Comparison of ENCODE assay signal across 17 cellular contexts in the genomic region with DNA sequence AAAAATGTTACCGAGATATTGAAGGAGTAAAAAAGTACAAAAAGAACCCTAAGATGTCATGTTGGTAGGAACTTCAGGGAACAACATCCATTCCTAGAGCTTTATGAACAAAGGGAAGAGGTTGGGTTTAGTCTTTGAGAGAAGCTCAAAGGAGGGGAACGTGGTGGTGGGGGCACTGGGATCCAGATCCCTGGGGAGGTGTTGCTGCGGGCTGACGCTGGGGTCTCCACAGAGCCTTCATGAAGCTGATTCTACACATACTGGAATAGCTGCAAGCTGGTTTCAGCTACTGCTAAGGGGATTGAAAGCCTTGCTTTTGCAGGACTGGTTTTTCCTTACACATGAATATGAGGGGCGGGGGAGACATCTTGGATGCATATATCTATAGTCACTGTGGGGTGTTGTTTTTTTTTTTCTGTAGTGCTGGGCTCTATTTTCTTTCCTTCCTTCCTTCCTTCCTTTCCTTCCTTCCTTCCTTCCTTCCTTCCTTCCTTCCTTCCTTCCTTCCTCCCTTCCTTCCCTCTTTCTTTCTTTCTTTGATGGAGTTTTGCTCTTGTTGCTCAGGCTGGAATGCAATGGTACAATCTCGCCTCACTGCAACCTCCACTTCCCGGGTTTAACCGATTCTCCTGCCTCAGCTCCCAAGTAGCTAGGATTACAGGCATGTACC. TPM values are rescaled to one million over a fixed set of nuclear protein-coding genes. Genes with fewer than 3 reads are reported as not detected.
DNase-seq lines count a peak whose midpoint lies in the region; ATAC-seq and TF ChIP-seq lines count a peak whose summit lies in the region.
"Had no signal": no experiment of that assay in that cellular context is flagged by ENCODE, and none has a peak within 500 bp of the region (broad histone marks: within the 10 kb centered on the region; RNA-seq: fewer than 3 reads in every experiment).

No MANE protein-coding gene starts in this region.

- peaks cover 38% of the 10 kb centered on the region for H3K4me1 Mint-ChIP-seq in activated CD8-positive, alpha-beta T cell treated with anti-CD3 and anti-CD28 coated beads for 36 hours (ENCODE audit: low read depth)
- H3K4me1 Mint-ChIP-seq in activated CD8-positive, alpha-beta T cell treated with anti-CD3 and anti-CD28 coated beads, Interleukin-2, amount 10 ng/mL, durations not matched to agents 7 days and 5 days (ENCODE audit: low read depth) = peaks cover 26% of the 10 kb centered on the region
- H3K4me1 Mint-ChIP-seq in activated naive CD8-positive, alpha-beta T cell treated with anti-CD3 and anti-CD28 coated beads for 36 hours = peaks cover 33% of the 10 kb centered on the region
- H3K4me1 Mint-ChIP-seq in osteocyte (ENCODE audit: unreplicated experiment) = peaks cover 11% of the 10 kb centered on the region

- peaks cover 18% of the 10 kb centered on the region for H3K36me3 Mint-ChIP-seq in activated CD8-positive, alpha-beta T cell treated with anti-CD3 and anti-CD28 coated beads for 36 hours (ENCODE audit: low read depth)
- H3K36me3 Mint-ChIP-seq in activated CD8-positive, alpha-beta T cell treated with anti-CD3 and anti-CD28 coated beads, Interleukin-2, amount 10 ng/mL, durations not matched to agents 7 days and 5 days (ENCODE audit: low read depth) = peaks cover 15% of the 10 kb centered on the region
- peaks cover 15% of the 10 kb centered on the region for H3K36me3 Mint-ChIP-seq in activated naive CD8-positive, alpha-beta T cell treated with anti-CD3 and anti-CD28 coated beads for 36 hours
- peaks cover 14% of the 10 kb centered on the region for H3K36me3 Mint-ChIP-seq in osteocyte (ENCODE audit: unreplicated experiment)

- no peak overlapping the region for H3K4me3 Mint-ChIP-seq in activated CD8-positive, alpha-beta T cell treated with anti-CD3 and anti-CD28 coated beads for 36 hours
- H3K4me3 Mint-ChIP-seq in activated CD8-positive, alpha-beta T cell treated with anti-CD3 and anti-CD28 coated beads, Interleukin-2, amount 10 ng/mL, durations not matched to agents 7 days and 5 days = no peak overlapping the region
- H3K4me3 Mint-ChIP-seq in activated naive CD8-positive, alpha-beta T cell treated with anti-CD3 and anti-CD28 coated beads for 36 hours = no peak overlapping the region
- no peak overlapping the region for H3K4me3 Mint-ChIP-seq in osteocyte (ENCODE audit: unreplicated experiment)
- H3K4me3 Mint-ChIP-seq: CD8-positive, alpha-beta T cell had no signal

- no peak for TF ChIP-seq CTCF in activated CD8-positive, alpha-beta T cell treated with anti-CD3 and anti-CD28 coated beads for 36 hours (IDR thresholded peaks at IDR 0.05)
- no peak for TF ChIP-seq CTCF in osteocyte (IDR thresholded peaks at IDR 0.05)

- no peak for DNase-seq in activated CD8-positive, alpha-beta T cell treated with anti-CD3 and anti-CD28 coated beads for 36 hours
- DNase-seq in activated CD8-positive, alpha-beta T cell treated with anti-CD3 and anti-CD28 coated beads, Interleukin-2, amount 10 ng/mL, durations not matched to agents 7 days and 5 days = no peak
- DNase-seq in activated naive CD8-positive, alpha-beta T cell treated with anti-CD3 and anti-CD28 coated beads for 36 hours = no peak
- DNase-seq in osteocyte (ENCODE audit: extremely low spot score, unreplicated experiment) = peak; percentile 71
- no peak for DNase-seq in MV-4-11 (lab: John Stamatoyannopoulos, UW)
- no peak for DNase-seq in H7
- DNase-seq: activated CD8-positive, alpha-beta memory T cell treated with anti-CD3 and anti-CD28 coated beads for 24 hours; brain microvascular endothelial cell; CD8-positive, alpha-beta T cell; KBM-7; mucosa of descending colon; NCI-H1092 treated with DMSO at 0.1 percent for 48 hours; NCI-H774; small intestine had no signal

- H3K27me3 ChIP-seq in H7 (ENCODE audit: control insufficient read depth, insufficient read depth, low read length) = no peaks in the 10 kb centered on the region
- H3K27me3 ChIP-seq: brain microvascular endothelial cell, pancreas had no signal

- intact Hi-C loops in activated CD8-positive, alpha-beta T cell treated with anti-CD3 and anti-CD28 coated beads for 36 hours (cut with micrococcal nuclease) = no loop called here

- no peaks in the 10 kb centered on the region for H3K9me3 Mint-ChIP-seq in activated CD8-positive, alpha-beta T cell treated with anti-CD3 and anti-CD28 coated beads for 36 hours
- H3K9me3 Mint-ChIP-seq in activated CD8-positive, alpha-beta T cell treated with anti-CD3 and anti-CD28 coated beads, Interleukin-2, amount 10 ng/mL, durations not matched to agents 7 days and 5 days (ENCODE audit: insufficient read depth) = no peaks in the 10 kb centered on the region
- no peaks in the 10 kb centered on the region for H3K9me3 Mint-ChIP-seq in activated naive CD8-positive, alpha-beta T cell treated with anti-CD3 and anti-CD28 coated beads for 36 hours
- H3K9me3 Mint-ChIP-seq in osteocyte (ENCODE audit: unreplicated experiment) = no peaks in the 10 kb centered on the region
- H3K9me3 Mint-ChIP-seq: CD8-positive, alpha-beta T cell had no signal

- ATAC-seq in activated CD8-positive, alpha-beta T cell treated with anti-CD3 and anti-CD28 coated beads for 36 hours = no peak
- ATAC-seq in activated CD8-positive, alpha-beta T cell treated with anti-CD3 and anti-CD28 coated beads, Interleukin-2, amount 10 ng/mL, durations not matched to agents 7 days and 5 days = no peak
- ATAC-seq: A549; CD8-positive, alpha-beta T cell; mucosa of descending colon; Panc1; pancreas had no signal

- peak overlapping the region; percentile 28 for H3K27ac Mint-ChIP-seq in activated CD8-positive, alpha-beta T cell treated with anti-CD3 and anti-CD28 coated beads for 36 hours
- no peak overlapping the region for H3K27ac Mint-ChIP-seq in activated CD8-positive, alpha-beta T cell treated with anti-CD3 and anti-CD28 coated beads, Interleukin-2, amount 10 ng/mL, durations not matched to agents 7 days and 5 days
- peak overlapping the region; percentile 3 for H3K27ac Mint-ChIP-seq in activated naive CD8-positive, alpha-beta T cell treated with anti-CD3 and anti-CD28 coated beads for 36 hours
- H3K27ac Mint-ChIP-seq in osteocyte (ENCODE audit: unreplicated experiment) = peak overlapping the region; percentile 58
- H3K27ac Mint-ChIP-seq: CD8-positive, alpha-beta T cell had no signal

- CTCF ChIA-PET in activated CD8-positive, alpha-beta T cell treated with anti-CD3 and anti-CD28 coated beads for 36 hours (lab: Charles Lee) = interaction anchor here (1.4 to 7.8 kb wide), 4 partner anchors 36 to 361 kb away, joined by 4 to 131 read pairs (median 16); partner anchors contain the start of genes TRIM28 and ZBTB45
- CTCF ChIA-PET in activated CD8-positive, alpha-beta T cell treated with anti-CD3 and anti-CD28 coated beads, Interleukin-2, amount 10 ng/mL, durations not matched to agents 7 days and 5 days (lab: Charles Lee) = interaction anchor here (1.4 to 4.8 kb wide), 5 partner anchors 14 to 361 kb away, joined by 5 to 94 read pairs (median 11); partner anchors contain the start of genes TRIM28 and ZBTB45

- no peak overlapping the region for H3K4me3 ChIP-seq in H7 (ENCODE audit: insufficient read depth, low read depth, low read length)
- H3K4me3 ChIP-seq: A549, mucosa of descending colon, pancreas had no signal

- no peaks in the 10 kb centered on the region for H3K27me3 Mint-ChIP-seq in activated CD8-positive, alpha-beta T cell treated with anti-CD3 and anti-CD28 coated beads for 36 hours
- no peaks in the 10 kb centered on the region for H3K27me3 Mint-ChIP-seq in activated CD8-positive, alpha-beta T cell treated with anti-CD3 and anti-CD28 coated beads, Interleukin-2, amount 10 ng/mL, durations not matched to agents 7 days and 5 days (ENCODE audit: low read depth)
- H3K27me3 Mint-ChIP-seq in activated naive CD8-positive, alpha-beta T cell treated with anti-CD3 and anti-CD28 coated beads for 36 hours = no peaks in the 10 kb centered on the region
- H3K27me3 Mint-ChIP-seq in osteocyte (ENCODE audit: unreplicated experiment) = no peaks in the 10 kb centered on the region

- POLR2A ChIA-PET in activated CD8-positive, alpha-beta T cell treated with anti-CD3 and anti-CD28 coated beads for 36 hours (lab: Charles Lee) = interaction anchor here (0.7 kb wide), 1 partner anchor 60 kb away, joined by 3 read pairs; the partner anchor contains the start of gene ZBTB45
- POLR2A ChIA-PET in activated CD8-positive, alpha-beta T cell treated with anti-CD3 and anti-CD28 coated beads, Interleukin-2, amount 10 ng/mL, durations not matched to agents 7 days and 5 days (lab: Charles Lee) = interaction anchor here (1.8 kb wide), 1 partner anchor 60 kb away, joined by 17 read pairs; the partner anchor contains the start of gene ZBTB45

- H3K36me3 ChIP-seq in H7 (replicated peaks; ENCODE audit: control insufficient read depth, insufficient read depth, low read length) = peaks cover 8% of the 10 kb centered on the region

RNA-seq across cellular contexts. Expression of gene MZF1, which starts 6.5 kb away (rescaled TPM):
- total RNA-seq in activated CD8-positive, alpha-beta T cell treated with anti-CD3 and anti-CD28 coated beads for 36 hours = 10 to 100 TPM; 12.1 to 13.4 TPM
- 10 to 100 TPM; 20.0 to 20.6 TPM for total RNA-seq in activated CD8-positive, alpha-beta T cell treated with anti-CD3 and anti-CD28 coated beads, Interleukin-2, amount 10 ng/mL, durations not matched to agents 7 days and 5 days
- total RNA-seq in activated naive CD8-positive, alpha-beta T cell treated with anti-CD3 and anti-CD28 coated beads for 36 hours = 10 to 100 TPM in 1 of 2 experiments, 1 to 10 TPM in 1; 10.0 to 10.2 TPM
- total RNA-seq in osteocyte = 25.3 and 30.9 TPM in 2 replicates
- total RNA-seq in H7 (2014; rRNA removed; shearing (Covaris generic)) = 11.0 and 12.5 TPM in 2 replicates

RNA-seq across cellular contexts. Expression of gene UBE2M, which starts 21.2 kb away (rescaled TPM):
- 100 to 1,000 TPM; 107 to 114 TPM for total RNA-seq in activated CD8-positive, alpha-beta T cell treated with anti-CD3 and anti-CD28 coated beads for 36 hours
- 10 to 100 TPM; 80.7 to 94.1 TPM for total RNA-seq in activated CD8-positive, alpha-beta T cell treated with anti-CD3 and anti-CD28 coated beads, Interleukin-2, amount 10 ng/mL, durations not matched to agents 7 days and 5 days
- total RNA-seq in activated naive CD8-positive, alpha-beta T cell treated with anti-CD3 and anti-CD28 coated beads for 36 hours = 100 to 1,000 TPM; 154 to 162 TPM
- total RNA-seq in osteocyte = 76.2 and 78.3 TPM in 2 replicates
- total RNA-seq in H7 (2014; rRNA removed; shearing (Covaris generic)) = 131 and 188 TPM in 2 replicates

RNA-seq across cellular contexts. Expression of gene CHMP2A, which starts 24.7 kb away (rescaled TPM):
- 10 to 100 TPM; 88.3 to 90.0 TPM for total RNA-seq in activated CD8-positive, alpha-beta T cell treated with anti-CD3 and anti-CD28 coated beads for 36 hours
- 100 to 1,000 TPM; 108 to 114 TPM for total RNA-seq in activated CD8-positive, alpha-beta T cell treated with anti-CD3 and anti-CD28 coated beads, Interleukin-2, amount 10 ng/mL, durations not matched to agents 7 days and 5 days
- 10 to 100 TPM; 76.9 to 79.2 TPM for total RNA-seq in activated naive CD8-positive, alpha-beta T cell treated with anti-CD3 and anti-CD28 coated beads for 36 hours
- 130 and 132 TPM in 2 replicates for total RNA-seq in osteocyte
- 85.9 and 96.2 TPM in 2 replicates for total RNA-seq in H7 (2014; rRNA removed; shearing (Covaris generic))

RNA-seq across cellular contexts. Expression of gene TRIM28, which starts 35.7 kb away (rescaled TPM):
- total RNA-seq in activated CD8-positive, alpha-beta T cell treated with anti-CD3 and anti-CD28 coated beads for 36 hours = 100 to 1,000 TPM; 527 to 550 TPM
- 100 to 1,000 TPM; 476 to 528 TPM for total RNA-seq in activated CD8-positive, alpha-beta T cell treated with anti-CD3 and anti-CD28 coated beads, Interleukin-2, amount 10 ng/mL, durations not matched to agents 7 days and 5 days
- total RNA-seq in activated naive CD8-positive, alpha-beta T cell treated with anti-CD3 and anti-CD28 coated beads for 36 hours = 100 to 1,000 TPM; 671 to 701 TPM
- total RNA-seq in osteocyte = 333 and 354 TPM in 2 replicates
- total RNA-seq in H7 (2014; rRNA removed; shearing (Covaris generic)) = 1,648 and 1,979 TPM in 2 replicates

RNA-seq across cellular contexts. Expression of gene ZBTB45, which starts 60.0 kb away (rescaled TPM):
- 1 to 10 TPM; 7.4 to 7.9 TPM for total RNA-seq in activated CD8-positive, alpha-beta T cell treated with anti-CD3 and anti-CD28 coated beads for 36 hours
- total RNA-seq in activated CD8-positive, alpha-beta T cell treated with anti-CD3 and anti-CD28 coated beads, Interleukin-2, amount 10 ng/mL, durations not matched to agents 7 days and 5 days = 10 to 100 TPM; 13.9 to 16.7 TPM
- total RNA-seq in activated naive CD8-positive, alpha-beta T cell treated with anti-CD3 and anti-CD28 coated beads for 36 hours = 10 to 100 TPM; 11.1 to 11.8 TPM
- 16.7 and 17.2 TPM in 2 replicates for total RNA-seq in osteocyte
- total RNA-seq in H7 (2014; rRNA removed; shearing (Covaris generic)) = 12.6 and 20.4 TPM in 2 replicates
